In the genomic region with DNA sequence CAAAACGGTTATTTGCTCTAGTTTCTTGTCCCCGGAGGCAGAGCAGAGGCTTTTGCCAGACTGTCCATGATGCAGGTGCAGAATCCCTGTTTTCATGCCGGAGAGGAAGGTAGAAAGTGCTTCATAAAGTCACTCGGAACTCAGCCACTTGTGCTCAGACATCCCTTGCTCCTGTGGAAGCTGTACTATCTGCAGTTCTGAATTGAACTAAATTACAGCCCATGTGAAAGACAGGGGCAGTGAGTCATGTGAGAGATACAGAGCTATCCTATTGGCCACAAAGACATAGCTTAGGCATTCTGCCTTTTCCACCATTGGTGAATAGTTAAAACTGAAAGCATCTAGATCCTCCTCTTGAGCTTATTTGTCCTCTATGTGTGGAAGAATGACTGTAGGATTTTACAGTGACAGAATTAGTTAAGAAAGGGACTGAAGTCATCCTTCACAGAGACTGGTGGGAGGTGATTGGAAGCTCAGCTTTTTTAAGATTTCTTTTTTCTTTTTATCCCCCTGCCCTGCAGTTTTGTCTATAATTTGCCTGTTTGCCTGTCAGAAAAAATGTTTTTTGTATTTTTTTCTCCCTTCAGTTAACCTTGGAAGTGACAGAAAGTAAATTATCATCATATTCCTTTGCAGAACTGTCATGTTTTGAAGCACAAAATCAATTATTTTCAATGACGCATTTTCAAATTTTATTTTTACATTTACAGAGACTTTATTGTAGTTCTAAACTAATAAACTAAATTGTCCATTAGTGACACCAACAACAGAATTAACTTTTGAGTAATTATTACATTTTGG, we compare ENCODE assay signal across 8 cellular contexts.
DNase-seq lines count a peak whose midpoint lies in the region; ATAC-seq, FAIRE-seq and TF ChIP-seq lines count a peak whose summit lies in the region.

No MANE protein-coding gene starts in this region.

- peak; percentile 97 for FAIRE-seq in kidney (lab: Jason Lieb, UNC)

- peak overlapping the region; percentile 90 for H3K27ac ChIP-seq in SU-DHL-6 (ENCODE audit: low read depth, low read length)
- H3K27ac ChIP-seq in kidney (ENCODE audit: low read depth in 2 of 2, low read length in 2 of 2), result peak overlapping the region in 1 of 2 donors; percentile 59

- no peaks in the 10 kb centered on the region for H3K9me3 ChIP-seq in SU-DHL-6 (ENCODE audit: insufficient read depth, low read length)
- H3K9me3 ChIP-seq in kidney (ENCODE audit: control insufficient read depth in 1 of 2, low read length in 2 of 2), result no peaks in the 10 kb centered on the region

- H3F3A ChIP-seq in SU-DHL-6 (ENCODE audit: insufficient read depth), result peaks cover 29% of the 10 kb centered on the region

- no peaks in the 10 kb centered on the region for H3K9me2 ChIP-seq in SU-DHL-6 (replicated peaks; ENCODE audit: insufficient read depth, low read length)

- H3K36me3 ChIP-seq in SU-DHL-6 (ENCODE audit: low read length) (peaks cover 19% of the 10 kb centered on the region), kidney (ENCODE audit: control insufficient read depth in 1 of 2, insufficient read depth in 2 of 2, low read length in 2 of 2) (no peaks in the 10 kb centered on the region)

- H3K9ac ChIP-seq in SU-DHL-6 (ENCODE audit: low read length) (peak overlapping the region; percentile 70), kidney (ENCODE audit: low read length in 2 of 2) (peak overlapping the region; percentile 14 to 57)

- TF ChIP-seq CTCF in SU-DHL-6 (IDR thresholded peaks at IDR 0.05; ENCODE audit: insufficient read depth, low read length, poor library complexity, severe bottlenecking) (no peak), kidney (IDR thresholded peaks at IDR 0.05; ENCODE audit: borderline replicate concordance, extremely low read depth, insufficient read depth) (no peak)

- H3K79me2 ChIP-seq in SU-DHL-6 (ENCODE audit: insufficient read depth, low read length), result peaks cover 58% of the 10 kb centered on the region

- DNase-seq in stimulated activated naive CD4-positive, alpha-beta T cell (lab: John Stamatoyannopoulos, UW), result peak in 5 of 6 experiments; percentile 19 to 74 (median 70)
- DNase-seq in stimulated activated naive CD4-positive, alpha-beta T cell treated with Interleukin-2 at 50 U/mL for 16 hours (lab: John Stamatoyannopoulos, UW), result no peak
- peak; percentile 98 for DNase-seq in MV-4-11 (lab: John Stamatoyannopoulos, UW)
- peak; percentile 49 to 82 for DNase-seq in cerebellar nuclear complex (lab: John Stamatoyannopoulos, UW)
- DNase-seq in kidney, result no peak
- peak; percentile 22 for DNase-seq in stimulated activated CD4-positive, alpha-beta T cell treated with anti-CD3 and anti-CD28 coated beads, Interleukin-2, amount 100 ng/mL, for 4 hours (ENCODE audit: low read depth)

- H3K4me2 ChIP-seq in SU-DHL-6 (ENCODE audit: low read depth, low read length, poor library complexity, severe bottlenecking), result peak overlapping the region; percentile 100

- no peaks in the 10 kb centered on the region for H3K27me3 ChIP-seq in SU-DHL-6 (ENCODE audit: low read length)

- peak; percentile 90 for ATAC-seq in HG02623 (IDR thresholded peaks at IDR 0.05; ENCODE audit: unreplicated experiment)

- H2AFZ ChIP-seq in SU-DHL-6 (ENCODE audit: low read depth, low read length, severe bottlenecking), result no peak overlapping the region

- H3K4me1 ChIP-seq in kidney (ENCODE audit: control insufficient read depth in 1 of 2, insufficient read depth in 1 of 2, low read depth in 1 of 2, low read length in 2 of 2), result peaks cover 4 to 9% of the 10 kb centered on the region in 2 donors

- H4K20me1 ChIP-seq in SU-DHL-6 (ENCODE audit: low read depth, low read length), result no peaks in the 10 kb centered on the region

- intact Hi-C loops in kidney (cut with DNase I), result no loop called here

- H3K4me3 ChIP-seq in SU-DHL-6 (ENCODE audit: insufficient read depth, low read length, poor library complexity, severe bottlenecking) (peak overlapping the region; percentile 77), kidney (ENCODE audit: low read length in 2 of 2) (peak overlapping the region; percentile 78 to 92)

Comparison
In these comparisons a context has a peak if more than half of its experiments do, and no peak if none do; other contexts are left out.
1. DNase-seq: peak in stimulated activated naive CD4-positive, alpha-beta T cell (5 of 6), MV-4-11 (single experiment), cerebellar nuclear complex (2 of 2) and stimulated activated CD4-positive, alpha-beta T cell treated with anti-CD3 and anti-CD28 coated beads, Interleukin-2, amount 100 ng/mL, for 4 hours (single experiment); none in stimulated activated naive CD4-positive, alpha-beta T cell treated with Interleukin-2 at 50 U/mL for 16 hours (single experiment) and kidney (single experiment).